In genomic region chr6:7106752-7107577, GRCh38 we compare ENCODE assay signal across 1 cellular context.
TF ChIP-seq lines count a peak whose summit lies in the region.

No MANE protein-coding gene starts in this region.

TF ChIP-seq in K562, 482 proteins besides CTCF, POLR2A, EP300 and RAD21 (continued from another document and continues in another):
- TF ChIP-seq ZNF318 (IDR thresholded peaks at IDR 0.05; ENCODE audit: borderline replicate concordance in 1 of 2, low read depth in 1 of 2): no peak
- TF ChIP-seq RREB1 (CRISPR knock-in tag; IDR thresholded peaks at IDR 0.05): peak; percentile 96
- no peak for TF ChIP-seq THRA (IDR thresholded peaks at IDR 0.05)
- TF ChIP-seq ZNF75A (CRISPR knock-in tag; IDR thresholded peaks at IDR 0.05): 0 out of 2 replicates have a peak, but pooled peaks have one; percentile 59
- TF ChIP-seq FOSL1 (tag; conservative IDR thresholded peaks at IDR 0.05): 0 out of 2 replicates have a peak, but pooled peaks have one; percentile 16
- TF ChIP-seq ZNF197 (CRISPR knock-in tag; IDR thresholded peaks at IDR 0.05; ENCODE audit: low read depth): peak; percentile 54; the same call in 1 of the 2 replicates
- TF ChIP-seq STAT5A (IDR thresholded peaks at IDR 0.05; ENCODE audit: borderline replicate concordance, low read length): no peak; the same call in 1 of the 2 replicates
- no peak for TF ChIP-seq HEY1 (CRISPR knock-in tag; IDR thresholded peaks at IDR 0.05; ENCODE audit: borderline replicate concordance)
- TF ChIP-seq ZEB2 (IDR thresholded peaks at IDR 0.05): peak; percentile 93; the same call in 1 of the 2 replicates
- TF ChIP-seq SNIP1 (IDR thresholded peaks at IDR 0.05; ENCODE audit: low read depth): no peak
- TF ChIP-seq ZNF740 (CRISPR knock-in tag; IDR thresholded peaks at IDR 0.05): peak; percentile 62
- no peak for TF ChIP-seq ZNF740 (tag; IDR thresholded peaks at IDR 0.05)
- TF ChIP-seq FOXJ3 (CRISPR knock-in tag; IDR thresholded peaks at IDR 0.05): no peak
- TF ChIP-seq ZC3H11A (IDR thresholded peaks at IDR 0.05; ENCODE audit: low read depth, low read length): no peak
- peak; percentile 24; the same call in 1 of the 2 replicates for TF ChIP-seq ZBTB40 (IDR thresholded peaks at IDR 0.05)
- no peak for TF ChIP-seq ZBTB40 (CRISPR knock-in tag; IDR thresholded peaks at IDR 0.05)
- no peak for TF ChIP-seq HOXB6 (CRISPR knock-in tag; IDR thresholded peaks at IDR 0.05; ENCODE audit: borderline replicate concordance)
- TF ChIP-seq PHF20 (IDR thresholded peaks at IDR 0.05; ENCODE audit: partially characterized antibody): no peak
- TF ChIP-seq MAZ (CRISPR knock-in tag; conservative IDR thresholded peaks at IDR 0.05 in 1 of 2, IDR thresholded peaks at IDR 0.05 in 1 of 2): peak in 1 of 2 experiments; percentile 85; a peak in 3 of 4 replicates
- TF ChIP-seq ZNF280A (IDR thresholded peaks at IDR 0.05; ENCODE audit: low read depth, partially characterized antibody): no peak
- TF ChIP-seq ZNF3 (CRISPR knock-in tag; IDR thresholded peaks at IDR 0.05): no peak
- no peak for TF ChIP-seq HMGN3 (IDR thresholded peaks at IDR 0.05; ENCODE audit: borderline replicate concordance, extremely low read depth, insufficient read length, low read depth, low read length)
- TF ChIP-seq ELF1 (tag; IDR thresholded peaks at IDR 0.05): no peak
- TF ChIP-seq SMAD4 (CRISPR knock-in tag; conservative IDR thresholded peaks at IDR 0.05): peak; percentile 64
